Comparison of ENCODE assay signal across 1 cellular context in the genomic region with DNA sequence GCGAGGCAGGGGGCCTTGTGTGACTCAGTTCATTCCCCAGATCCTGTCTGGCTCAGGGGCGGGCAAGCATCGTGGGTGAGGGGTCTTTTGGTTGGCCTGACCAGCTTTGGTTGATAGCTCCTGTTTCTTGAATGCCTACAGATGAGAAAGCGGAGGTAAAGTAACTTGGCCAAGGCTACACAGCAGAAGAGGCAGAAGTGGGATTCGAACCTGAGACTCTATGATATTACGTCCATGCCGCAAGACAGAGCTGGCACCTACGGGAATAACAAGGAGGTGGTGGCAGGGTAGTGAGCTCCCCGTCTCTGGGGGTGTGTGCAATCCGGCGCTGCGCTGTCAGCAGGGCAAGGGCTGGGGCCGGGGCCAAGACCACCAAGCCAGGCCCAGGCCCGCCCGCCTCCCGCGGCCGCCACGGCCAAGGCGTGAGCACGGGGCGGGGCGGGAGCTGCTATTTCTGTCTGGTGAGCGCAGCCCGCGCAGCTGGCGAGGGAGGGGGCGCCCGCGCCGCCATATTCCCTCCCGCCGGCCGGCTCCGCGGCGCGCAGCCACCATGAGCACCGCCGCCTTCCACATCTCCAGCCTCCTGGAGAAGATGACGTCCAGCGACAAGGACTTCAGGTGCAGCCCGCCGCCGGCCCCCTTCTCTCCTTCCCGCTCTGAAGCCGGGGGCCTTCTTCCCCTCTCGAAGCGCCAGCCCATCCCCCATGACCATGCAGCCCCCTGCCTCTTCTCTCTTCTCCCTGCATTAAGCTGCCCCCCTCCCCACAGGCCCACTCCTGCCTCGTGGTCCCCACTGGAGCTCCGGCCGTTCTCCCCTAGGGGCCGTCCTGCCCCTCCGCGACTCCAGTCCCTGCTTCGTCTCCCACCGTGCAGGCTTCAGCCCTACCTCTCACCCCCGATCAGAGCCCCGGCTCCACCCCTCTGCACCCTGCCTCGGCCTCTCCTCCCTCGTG.
TF ChIP-seq lines count a peak whose summit lies in the region.

TSS of gene CAND2 (plus strand) at position 510 of the 953 bp plus-strand sequence. CDS start at position 551, 41 bp downstream.

TF ChIP-seq in K562, 482 proteins besides CTCF, POLR2A, EP300 and RAD21 (continued from another document and continues in another):
- TF ChIP-seq RREB1 (CRISPR knock-in tag; IDR thresholded peaks at IDR 0.05) = no peak
- TF ChIP-seq ZNF717 (CRISPR knock-in tag; IDR thresholded peaks at IDR 0.05) = no peak
- no peak for TF ChIP-seq LCOR (CRISPR knock-in tag; IDR thresholded peaks at IDR 0.05)
- TF ChIP-seq ZNF274 (IDR thresholded peaks at IDR 0.05; ENCODE audit: borderline replicate concordance, low read depth, low read length) = no peak
- TF ChIP-seq, protein P1, sequence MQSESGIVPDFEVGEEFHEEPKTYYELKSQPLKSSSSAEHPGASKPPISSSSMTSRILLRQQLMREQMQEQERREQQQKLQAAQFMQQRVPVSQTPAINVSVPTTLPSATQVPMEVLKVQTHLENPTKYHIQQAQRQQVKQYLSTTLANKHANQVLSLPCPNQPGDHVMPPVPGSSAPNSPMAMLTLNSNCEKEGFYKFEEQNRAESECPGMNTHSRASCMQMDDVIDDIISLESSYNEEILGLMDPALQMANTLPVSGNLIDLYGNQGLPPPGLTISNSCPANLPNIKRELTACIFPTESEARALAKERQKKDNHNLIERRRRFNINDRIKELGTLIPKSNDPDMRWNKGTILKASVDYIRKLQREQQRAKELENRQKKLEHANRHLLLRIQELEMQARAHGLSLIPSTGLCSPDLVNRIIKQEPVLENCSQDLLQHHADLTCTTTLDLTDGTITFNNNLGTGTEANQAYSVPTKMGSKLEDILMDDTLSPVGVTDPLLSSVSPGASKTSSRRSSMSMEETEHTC (IDR thresholded peaks at IDR 0.05) = no peak
- TF ChIP-seq ZNF696 (CRISPR knock-in tag; conservative IDR thresholded peaks at IDR 0.05) = no peak
- TF ChIP-seq NELFE (IDR thresholded peaks at IDR 0.05; ENCODE audit: insufficient read depth, insufficient read length) = no peak
- TF ChIP-seq CXXC5 (CRISPR knock-in tag; IDR thresholded peaks at IDR 0.05) = peak; percentile 96
- no peak for TF ChIP-seq SPI1 (IDR thresholded peaks at IDR 0.05; ENCODE audit: borderline replicate concordance, low read depth, low read length)
- TF ChIP-seq DNMT1 (IDR thresholded peaks at IDR 0.05) = no peak
- TF ChIP-seq KHSRP (IDR thresholded peaks at IDR 0.05) = no peak
- peak; percentile 75; the same call in 1 of the 2 replicates for TF ChIP-seq GATAD2B (IDR thresholded peaks at IDR 0.05; ENCODE audit: borderline replicate concordance)
- TF ChIP-seq PHF20 (IDR thresholded peaks at IDR 0.05; ENCODE audit: partially characterized antibody) = peak; percentile 66
- no peak for TF ChIP-seq YBX1 (IDR thresholded peaks at IDR 0.05)
- TF ChIP-seq TAL1 (IDR thresholded peaks at IDR 0.05) = 0 out of 2 replicates have a peak, but pooled peaks have one; percentile 4
- TF ChIP-seq ZNF444 (CRISPR knock-in tag; IDR thresholded peaks at IDR 0.05) = no peak
- no peak; the same call in 1 of the 2 replicates for TF ChIP-seq ZNF143 (CRISPR knock-in tag; IDR thresholded peaks at IDR 0.05)
- TF ChIP-seq, protein P2, sequence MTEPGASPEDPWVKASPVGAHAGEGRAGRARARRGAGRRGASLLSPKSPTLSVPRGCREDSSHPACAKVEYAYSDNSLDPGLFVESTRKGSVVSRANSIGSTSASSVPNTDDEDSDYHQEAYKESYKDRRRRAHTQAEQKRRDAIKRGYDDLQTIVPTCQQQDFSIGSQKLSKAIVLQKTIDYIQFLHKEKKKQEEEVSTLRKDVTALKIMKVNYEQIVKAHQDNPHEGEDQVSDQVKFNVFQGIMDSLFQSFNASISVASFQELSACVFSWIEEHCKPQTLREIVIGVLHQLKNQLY (CRISPR knock-in tag; conservative IDR thresholded peaks at IDR 0.05) = no peak
- TF ChIP-seq, protein P3, sequence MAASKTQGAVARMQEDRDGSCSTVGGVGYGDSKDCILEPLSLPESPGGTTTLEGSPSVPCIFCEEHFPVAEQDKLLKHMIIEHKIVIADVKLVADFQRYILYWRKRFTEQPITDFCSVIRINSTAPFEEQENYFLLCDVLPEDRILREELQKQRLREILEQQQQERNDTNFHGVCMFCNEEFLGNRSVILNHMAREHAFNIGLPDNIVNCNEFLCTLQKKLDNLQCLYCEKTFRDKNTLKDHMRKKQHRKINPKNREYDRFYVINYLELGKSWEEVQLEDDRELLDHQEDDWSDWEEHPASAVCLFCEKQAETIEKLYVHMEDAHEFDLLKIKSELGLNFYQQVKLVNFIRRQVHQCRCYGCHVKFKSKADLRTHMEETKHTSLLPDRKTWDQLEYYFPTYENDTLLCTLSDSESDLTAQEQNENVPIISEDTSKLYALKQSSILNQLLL (CRISPR knock-in tag; IDR thresholded peaks at IDR 0.05; ENCODE audit: borderline replicate concordance) = no peak
- TF ChIP-seq WHSC1 (IDR thresholded peaks at IDR 0.05; ENCODE audit: low read length) = no peak
- TF ChIP-seq CREB3 (tag; conservative IDR thresholded peaks at IDR 0.05; ENCODE audit: low read depth) = no peak
- TF ChIP-seq, protein P4, sequence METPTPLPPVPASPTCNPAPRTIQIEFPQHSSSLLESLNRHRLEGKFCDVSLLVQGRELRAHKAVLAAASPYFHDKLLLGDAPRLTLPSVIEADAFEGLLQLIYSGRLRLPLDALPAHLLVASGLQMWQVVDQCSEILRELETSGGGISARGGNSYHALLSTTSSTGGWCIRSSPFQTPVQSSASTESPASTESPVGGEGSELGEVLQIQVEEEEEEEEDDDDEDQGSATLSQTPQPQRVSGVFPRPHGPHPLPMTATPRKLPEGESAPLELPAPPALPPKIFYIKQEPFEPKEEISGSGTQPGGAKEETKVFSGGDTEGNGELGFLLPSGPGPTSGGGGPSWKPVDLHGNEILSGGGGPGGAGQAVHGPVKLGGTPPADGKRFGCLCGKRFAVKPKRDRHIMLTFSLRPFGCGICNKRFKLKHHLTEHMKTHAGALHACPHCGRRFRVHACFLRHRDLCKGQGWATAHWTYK (CRISPR knock-in tag; IDR thresholded peaks at IDR 0.05) = 0 out of 2 replicates have a peak, but pooled peaks have one; percentile 55
- TF ChIP-seq RAD51 (IDR thresholded peaks at IDR 0.05; ENCODE audit: borderline replicate concordance, low read depth) = no peak
- TF ChIP-seq, protein P5, sequence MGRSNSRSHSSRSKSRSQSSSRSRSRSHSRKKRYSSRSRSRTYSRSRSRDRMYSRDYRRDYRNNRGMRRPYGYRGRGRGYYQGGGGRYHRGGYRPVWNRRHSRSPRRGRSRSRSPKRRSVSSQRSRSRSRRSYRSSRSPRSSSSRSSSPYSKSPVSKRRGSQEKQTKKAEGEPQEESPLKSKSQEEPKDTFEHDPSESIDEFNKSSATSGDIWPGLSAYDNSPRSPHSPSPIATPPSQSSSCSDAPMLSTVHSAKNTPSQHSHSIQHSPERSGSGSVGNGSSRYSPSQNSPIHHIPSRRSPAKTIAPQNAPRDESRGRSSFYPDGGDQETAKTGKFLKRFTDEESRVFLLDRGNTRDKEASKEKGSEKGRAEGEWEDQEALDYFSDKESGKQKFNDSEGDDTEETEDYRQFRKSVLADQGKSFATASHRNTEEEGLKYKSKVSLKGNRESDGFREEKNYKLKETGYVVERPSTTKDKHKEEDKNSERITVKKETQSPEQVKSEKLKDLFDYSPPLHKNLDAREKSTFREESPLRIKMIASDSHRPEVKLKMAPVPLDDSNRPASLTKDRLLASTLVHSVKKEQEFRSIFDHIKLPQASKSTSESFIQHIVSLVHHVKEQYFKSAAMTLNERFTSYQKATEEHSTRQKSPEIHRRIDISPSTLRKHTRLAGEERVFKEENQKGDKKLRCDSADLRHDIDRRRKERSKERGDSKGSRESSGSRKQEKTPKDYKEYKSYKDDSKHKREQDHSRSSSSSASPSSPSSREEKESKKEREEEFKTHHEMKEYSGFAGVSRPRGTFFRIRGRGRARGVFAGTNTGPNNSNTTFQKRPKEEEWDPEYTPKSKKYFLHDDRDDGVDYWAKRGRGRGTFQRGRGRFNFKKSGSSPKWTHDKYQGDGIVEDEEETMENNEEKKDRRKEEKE (IDR thresholded peaks at IDR 0.05; ENCODE audit: borderline replicate concordance in 1 of 2, control insufficient read depth in 1 of 2, low read depth in 2 of 2, low read length in 1 of 2) = 0 out of 4 replicates have a peak, but pooled peaks of 1 of the 2 experiments have one; percentile 30
- peak; percentile 95 for TF ChIP-seq ADNP (tag; IDR thresholded peaks at IDR 0.05)
- no peak for TF ChIP-seq SRSF9 (IDR thresholded peaks at IDR 0.05; ENCODE audit: borderline replicate concordance, low read depth, low read length)
- TF ChIP-seq BDP1 (IDR thresholded peaks at IDR 0.05; ENCODE audit: insufficient read depth, insufficient read length) = no peak
- TF ChIP-seq, protein P6, sequence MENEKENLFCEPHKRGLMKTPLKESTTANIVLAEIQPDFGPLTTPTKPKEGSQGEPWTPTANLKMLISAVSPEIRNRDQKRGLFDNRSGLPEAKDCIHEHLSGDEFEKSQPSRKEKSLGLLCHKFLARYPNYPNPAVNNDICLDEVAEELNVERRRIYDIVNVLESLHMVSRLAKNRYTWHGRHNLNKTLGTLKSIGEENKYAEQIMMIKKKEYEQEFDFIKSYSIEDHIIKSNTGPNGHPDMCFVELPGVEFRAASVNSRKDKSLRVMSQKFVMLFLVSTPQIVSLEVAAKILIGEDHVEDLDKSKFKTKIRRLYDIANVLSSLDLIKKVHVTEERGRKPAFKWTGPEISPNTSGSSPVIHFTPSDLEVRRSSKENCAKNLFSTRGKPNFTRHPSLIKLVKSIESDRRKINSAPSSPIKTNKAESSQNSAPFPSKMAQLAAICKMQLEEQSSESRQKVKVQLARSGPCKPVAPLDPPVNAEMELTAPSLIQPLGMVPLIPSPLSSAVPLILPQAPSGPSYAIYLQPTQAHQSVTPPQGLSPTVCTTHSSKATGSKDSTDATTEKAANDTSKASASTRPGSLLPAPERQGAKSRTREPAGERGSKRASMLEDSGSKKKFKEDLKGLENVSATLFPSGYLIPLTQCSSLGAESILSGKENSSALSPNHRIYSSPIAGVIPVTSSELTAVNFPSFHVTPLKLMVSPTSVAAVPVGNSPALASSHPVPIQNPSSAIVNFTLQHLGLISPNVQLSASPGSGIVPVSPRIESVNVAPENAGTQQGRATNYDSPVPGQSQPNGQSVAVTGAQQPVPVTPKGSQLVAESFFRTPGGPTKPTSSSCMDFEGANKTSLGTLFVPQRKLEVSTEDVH (IDR thresholded peaks at IDR 0.05; ENCODE audit: low read depth, partially characterized antibody) = no peak
- no peak for TF ChIP-seq SMARCC2 (IDR thresholded peaks at IDR 0.05; ENCODE audit: low read depth)
- TF ChIP-seq ETV5 (CRISPR knock-in tag; IDR thresholded peaks at IDR 0.05; ENCODE audit: low read depth) = no peak; the same call in 1 of the 2 replicates
- TF ChIP-seq FUS (optimal IDR thresholded peaks at IDR 0.05; ENCODE audit: low read depth, low read length) = no peak
- 0 out of 4 replicates have a peak, but pooled peaks of 1 of the 2 experiments have one; percentile 18 for TF ChIP-seq MLLT1 (IDR thresholded peaks at IDR 0.05)
